2 cellular contexts compared by ENCODE assay signal in genomic region chr3:137947120-137947519, GRCh38.
"Had no signal": no experiment of that assay in that cellular context is flagged by ENCODE, and none has a peak within 500 bp of the region (broad histone marks: within the 10 kb centered on the region; RNA-seq: fewer than 3 reads in every experiment).

No MANE protein-coding gene starts in this region.

- H2AFZ ChIP-seq: GM23338 had no signal

- H3K4me3 ChIP-seq: GM23338 had no signal

- H3K4me2 ChIP-seq: GM23338 had no signal

- H3K4me3 Mint-ChIP-seq: GM23338, H9 had no signal

- H3K9me3 Mint-ChIP-seq: GM23338 had no signal

- H3K27ac Mint-ChIP-seq: GM23338, H9 had no signal
